2 cellular contexts compared by ENCODE assay signal in the genomic region with DNA sequence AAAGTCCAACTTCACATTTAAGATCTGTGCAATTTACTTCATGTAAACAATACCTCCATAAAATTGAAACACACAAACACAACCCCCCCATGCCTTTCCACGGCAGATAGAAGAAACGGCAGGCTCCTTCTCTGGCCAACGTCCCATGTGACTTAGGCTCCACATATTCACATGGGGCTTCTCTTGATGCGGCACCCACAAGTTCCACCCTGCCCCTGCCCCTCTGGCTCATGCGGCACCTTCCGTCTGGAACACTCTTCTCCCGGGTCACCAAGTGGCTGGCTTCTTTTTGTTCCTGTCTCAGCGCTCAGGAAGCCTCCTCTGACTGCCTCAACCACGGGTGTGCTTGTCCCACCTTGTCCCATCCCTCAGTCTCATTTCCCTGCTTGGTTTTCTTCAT.
TF ChIP-seq lines count a peak whose summit lies in the region.

No MANE protein-coding gene starts in this region.

TF ChIP-seq in A549, 52 proteins besides CTCF, POLR2A, EP300 and RAD21:
- TF ChIP-seq MAFK (IDR thresholded peaks at IDR 0.05; ENCODE audit: partially characterized antibody), result no peak
- TF ChIP-seq ZFP36 (IDR thresholded peaks at IDR 0.05; ENCODE audit: borderline replicate concordance, partially characterized antibody), result no peak
- TF ChIP-seq HDAC2 (IDR thresholded peaks at IDR 0.05), result no peak
- TF ChIP-seq TP53 (CRISPR knock-in tag; IDR thresholded peaks at IDR 0.05), result no peak
TF ChIP-seq in A549: peak in this region for 0.

TF ChIP-seq in IMR-90, 13 proteins besides CTCF, POLR2A, EP300 and RAD21:
- TF ChIP-seq RFX5 (IDR thresholded peaks at IDR 0.05; ENCODE audit: low read depth, low read length) (no peak), MAFK (IDR thresholded peaks at IDR 0.05; ENCODE audit: low read depth, low read length) (no peak)
TF ChIP-seq in IMR-90: peak in this region for 0.
